Comparison of ENCODE assay signal across 24 cellular contexts in the genomic region with DNA sequence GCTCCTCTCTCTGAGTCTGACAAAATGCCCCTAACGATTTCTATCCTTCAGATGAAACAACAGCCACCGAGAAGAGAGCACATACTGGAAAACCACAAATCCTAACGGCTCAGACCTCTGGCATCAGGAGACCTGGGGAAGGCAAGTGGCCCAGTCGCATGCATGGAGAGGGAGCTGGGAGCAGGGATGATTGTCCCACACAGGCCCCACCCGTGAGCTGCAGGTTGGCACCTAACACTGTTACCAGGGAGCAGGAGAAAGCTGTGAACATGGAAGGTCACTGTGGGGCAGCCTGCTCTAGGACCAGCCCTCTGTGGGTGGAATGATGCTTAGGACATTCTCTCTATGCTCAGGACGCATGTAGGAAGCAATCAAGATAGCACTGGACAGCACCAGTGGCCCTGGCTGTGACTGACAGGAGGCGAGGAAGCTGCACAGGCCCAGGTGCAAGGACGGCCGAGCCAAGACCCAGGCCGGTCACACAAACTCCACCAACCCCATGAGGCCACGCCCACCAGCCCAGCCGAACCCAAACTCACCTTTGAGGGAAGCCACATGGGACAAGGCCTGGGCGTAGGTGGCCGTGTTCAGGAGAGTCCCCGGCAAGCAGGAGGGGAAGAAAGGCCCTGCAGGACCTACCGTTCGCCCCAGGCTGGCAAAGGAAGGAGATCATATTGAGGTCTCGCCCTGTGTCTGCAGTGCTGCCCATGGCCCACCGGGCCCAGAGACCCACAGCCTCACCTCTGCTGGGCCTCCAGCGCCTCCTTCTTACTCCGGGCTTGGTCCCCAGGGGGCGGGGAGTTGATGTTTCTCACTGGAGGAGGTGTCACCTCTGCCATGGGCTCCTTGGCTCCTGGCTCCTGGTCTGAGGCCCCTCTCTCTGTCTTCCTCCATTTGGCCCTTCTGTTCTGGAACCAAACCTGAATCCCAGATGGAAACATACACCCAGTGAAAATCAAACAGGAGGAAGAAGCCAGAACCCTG. TPM values are rescaled to one million over a fixed set of nuclear protein-coding genes. Genes with fewer than 3 reads are reported as not detected.
"Had no signal": no experiment of that assay in that cellular context is flagged by ENCODE, and none has a peak within 500 bp of the region (broad histone marks: within the 10 kb centered on the region; RNA-seq: fewer than 3 reads in every experiment).

No MANE protein-coding gene starts in this region.

- H3K9me3 ChIP-seq: ovary, suprapubic skin, transverse colon had no signal

- H3K4me3 Mint-ChIP-seq: activated naive CD8-positive, alpha-beta T cell treated with anti-CD3 and anti-CD28 coated beads, Interleukin-2, amount 10 ng/mL, durations not matched to agents 7 days and 5 days; activated T-helper 1 cell treated with anti-CD3 and anti-CD28 coated beads, Interleukin-12 subunit alpha, Interleukin-12 subunit beta, Interleukin-2, Interleukin-4 antibody, amounts not matched to agents 30 ng/mL and 10 ng/mL and 1 ng/mL, durations not matched to agents 14 hours and 24 hours and 36 hours; effector memory CD8-positive, alpha-beta T cell; naive thymus-derived CD4-positive, alpha-beta T cell; neural progenitor cell; T-helper 1 cell treated with Interleukin-12 subunit alpha and Interleukin-12 subunit beta and Interleukin-4 antibody, amounts not matched to agents 30 μg/mL and 1 μg/mL, for 36 hours had no signal

- H3K4me3 ChIP-seq: cardiac muscle cell, neural progenitor cell, ovary, suprapubic skin, transverse colon had no signal

- H3K27ac ChIP-seq: cardiac muscle cell, neural progenitor cell, ovary, suprapubic skin, transverse colon, VCaP had no signal

- H3K9me3 Mint-ChIP-seq: activated naive CD8-positive, alpha-beta T cell treated with anti-CD3 and anti-CD28 coated beads, Interleukin-2, amount 10 ng/mL, durations not matched to agents 7 days and 5 days; activated T-helper 1 cell treated with anti-CD3 and anti-CD28 coated beads, Interleukin-12 subunit alpha, Interleukin-12 subunit beta, Interleukin-2, Interleukin-4 antibody, amounts not matched to agents 30 ng/mL and 10 ng/mL and 1 ng/mL, durations not matched to agents 14 hours and 24 hours and 36 hours; effector memory CD8-positive, alpha-beta T cell; naive thymus-derived CD4-positive, alpha-beta T cell; T-helper 1 cell treated with Interleukin-12 subunit alpha and Interleukin-12 subunit beta and Interleukin-4 antibody, amounts not matched to agents 30 μg/mL and 1 μg/mL, for 36 hours had no signal

- H3K36me3 Mint-ChIP-seq: activated naive CD8-positive, alpha-beta T cell treated with anti-CD3 and anti-CD28 coated beads, Interleukin-2, amount 10 ng/mL, durations not matched to agents 7 days and 5 days; naive thymus-derived CD4-positive, alpha-beta T cell; neural progenitor cell had no signal

- H3K27ac Mint-ChIP-seq: activated naive CD8-positive, alpha-beta T cell treated with anti-CD3 and anti-CD28 coated beads, Interleukin-2, amount 10 ng/mL, durations not matched to agents 7 days and 5 days; activated T-helper 1 cell treated with anti-CD3 and anti-CD28 coated beads, Interleukin-12 subunit alpha, Interleukin-12 subunit beta, Interleukin-2, Interleukin-4 antibody, amounts not matched to agents 30 ng/mL and 10 ng/mL and 1 ng/mL, durations not matched to agents 14 hours and 24 hours and 36 hours; effector memory CD8-positive, alpha-beta T cell; naive thymus-derived CD4-positive, alpha-beta T cell; neural progenitor cell; T-helper 1 cell treated with Interleukin-12 subunit alpha and Interleukin-12 subunit beta and Interleukin-4 antibody, amounts not matched to agents 30 μg/mL and 1 μg/mL, for 36 hours had no signal

- H3K4me1 Mint-ChIP-seq: activated naive CD8-positive, alpha-beta T cell treated with anti-CD3 and anti-CD28 coated beads, Interleukin-2, amount 10 ng/mL, durations not matched to agents 7 days and 5 days; neural progenitor cell had no signal

- H3K4me1 ChIP-seq: neural progenitor cell, suprapubic skin, transverse colon had no signal

- H2AFZ ChIP-seq: neural progenitor cell had no signal

- H3K36me3 ChIP-seq: cardiac muscle cell, neural progenitor cell, ovary, suprapubic skin, transverse colon had no signal

- H3K27me3 ChIP-seq: ovary had no signal

- DNase-seq: activated CD4-positive, alpha-beta T cell treated with anti-CD3 and anti-CD28 coated beads for 1 hour; activated CD8-positive, alpha-beta memory T cell treated with anti-CD3 and anti-CD28 coated beads for 24 hours; activated CD8-positive, alpha-beta memory T cell treated with anti-CD3 and anti-CD28 coated beads, Interleukin-2, amount 50 U/mL, for 48 hours; activated naive CD4-positive, alpha-beta T cell treated with Interleukin-2 at 50 U/mL for 16 hours; activated naive CD8-positive, alpha-beta T cell treated with anti-CD3 and anti-CD28 coated beads, Interleukin-2, amount 10 ng/mL, durations not matched to agents 7 days and 5 days; amygdala; effector memory CD8-positive, alpha-beta T cell; mesendoderm; ovary; stimulated activated CD4-positive, alpha-beta T cell treated with anti-CD3 and anti-CD28 coated beads, Interleukin-2, amount 100 ng/mL, for 24 hours; stimulated activated naive CD4-positive, alpha-beta T cell treated with Interleukin-2 at 50 U/mL for 16 hours; transverse colon had no signal

RNA-seq across cellular contexts. Expression of a gene that starts 9.7 kb away (rescaled TPM):
- total RNA-seq: activated naive CD8-positive, alpha-beta T cell treated with anti-CD3 and anti-CD28 coated beads, Interleukin-2, amount 10 ng/mL, durations not matched to agents 7 days and 5 days; activated T-helper 1 cell treated with anti-CD3 and anti-CD28 coated beads, Interleukin-12 subunit alpha, Interleukin-12 subunit beta, Interleukin-2, Interleukin-4 antibody, amounts not matched to agents 30 ng/mL and 10 ng/mL and 1 ng/mL, durations not matched to agents 14 hours and 24 hours and 36 hours; cardiac muscle cell; chondrocyte; dermis microvascular lymphatic vessel endothelial cell; glomerular endothelial cell; lower leg skin; mucosa of gallbladder; naive thymus-derived CD4-positive, alpha-beta T cell; ovary had no signal
- polyA plus RNA-seq: cardiac muscle cell; naive thymus-derived CD4-positive, alpha-beta T cell; ovary had no signal
